1 cellular context compared by ENCODE assay signal in the genomic region with DNA sequence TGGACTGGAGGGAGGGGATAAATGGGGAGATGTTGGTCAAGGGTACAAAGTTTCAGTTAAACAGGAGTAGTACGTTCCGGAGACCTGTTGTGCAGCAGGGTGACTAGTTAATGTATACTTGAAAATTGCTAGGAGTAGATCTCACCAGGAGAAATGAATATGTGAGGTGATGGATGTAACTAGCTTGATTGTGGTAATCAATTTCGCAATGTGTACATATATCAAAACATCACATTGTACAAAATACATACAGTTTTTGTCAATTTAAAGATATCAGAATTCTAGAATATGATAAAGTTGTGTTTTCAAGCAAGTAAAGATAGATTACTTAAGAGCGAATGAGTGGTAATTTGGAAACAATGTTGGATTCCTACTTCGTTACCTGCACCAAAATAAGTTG.
A peak's percentile ranks its signal among the peaks of the same experiment; 100 is the strongest.
TF ChIP-seq lines count a peak whose summit lies in the region.

No MANE protein-coding gene starts in this region.

TF ChIP-seq in HepG2, 621 proteins besides CTCF, POLR2A, EP300 and RAD21:
- TF ChIP-seq ZBTB7A (CRISPR knock-in tag; IDR thresholded peaks at IDR 0.05) (no peak), KLF12 (CRISPR knock-in tag; IDR thresholded peaks at IDR 0.05; ENCODE audit: borderline replicate concordance) (no peak), CEBPB (IDR thresholded peaks at IDR 0.05; ENCODE audit: borderline replicate concordance, low read depth, low read length) (peak; percentile 61; the same call in 1 of the 2 replicates), FOXJ3 (CRISPR knock-in tag; IDR thresholded peaks at IDR 0.05; ENCODE audit: borderline replicate concordance) (no peak), YEATS2 (CRISPR knock-in tag; IDR thresholded peaks at IDR 0.05; ENCODE audit: borderline replicate concordance) (no peak)
- TF ChIP-seq, protein P1, sequence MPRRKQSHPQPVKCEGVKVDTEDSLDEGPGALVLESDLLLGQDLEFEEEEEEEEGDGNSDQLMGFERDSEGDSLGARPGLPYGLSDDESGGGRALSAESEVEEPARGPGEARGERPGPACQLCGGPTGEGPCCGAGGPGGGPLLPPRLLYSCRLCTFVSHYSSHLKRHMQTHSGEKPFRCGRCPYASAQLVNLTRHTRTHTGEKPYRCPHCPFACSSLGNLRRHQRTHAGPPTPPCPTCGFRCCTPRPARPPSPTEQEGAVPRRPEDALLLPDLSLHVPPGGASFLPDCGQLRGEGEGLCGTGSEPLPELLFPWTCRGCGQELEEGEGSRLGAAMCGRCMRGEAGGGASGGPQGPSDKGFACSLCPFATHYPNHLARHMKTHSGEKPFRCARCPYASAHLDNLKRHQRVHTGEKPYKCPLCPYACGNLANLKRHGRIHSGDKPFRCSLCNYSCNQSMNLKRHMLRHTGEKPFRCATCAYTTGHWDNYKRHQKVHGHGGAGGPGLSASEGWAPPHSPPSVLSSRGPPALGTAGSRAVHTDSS (CRISPR knock-in tag; conservative IDR thresholded peaks at IDR 0.05): no peak
